In the genomic region with DNA sequence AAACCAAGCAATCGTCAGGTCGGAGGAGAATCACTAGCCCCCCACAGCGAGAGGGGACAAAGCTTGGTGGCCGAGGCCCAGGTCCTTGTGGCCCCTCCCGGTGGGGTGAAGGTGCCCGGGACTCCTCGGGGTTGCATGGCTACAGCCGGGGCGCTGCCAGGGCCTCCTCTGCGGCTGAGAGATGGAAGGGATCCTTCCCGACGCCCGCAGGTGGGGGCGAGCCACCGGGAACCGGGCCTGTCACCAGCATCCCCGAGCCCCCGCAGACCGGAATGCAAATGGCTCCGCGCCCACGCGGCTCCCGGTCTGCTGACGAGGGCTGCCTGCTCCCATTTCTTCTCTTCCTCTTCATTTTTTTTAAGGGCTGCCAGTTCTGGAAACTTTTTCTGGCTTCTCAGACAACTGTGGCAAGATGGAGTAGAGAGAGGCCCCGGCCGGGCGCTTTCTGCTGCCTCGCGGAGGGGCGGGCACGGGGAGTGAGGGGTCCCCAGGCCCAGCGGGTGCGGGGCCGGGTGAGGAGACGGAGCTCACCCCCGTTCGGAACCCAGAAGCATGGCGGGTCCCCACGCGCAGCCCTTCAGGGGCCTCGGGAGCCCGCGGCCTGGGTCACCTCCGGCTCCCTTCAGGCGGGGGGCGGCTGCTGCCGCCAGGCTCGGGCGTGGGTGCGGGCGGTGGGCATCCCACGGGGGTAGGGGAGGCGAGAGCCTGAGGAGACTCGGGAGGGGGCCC, we compare ENCODE assay signal across 7 cellular contexts. TPM values are rescaled to one million over a fixed set of nuclear protein-coding genes. Genes with fewer than 3 reads are reported as not detected.
DNase-seq lines count a peak whose midpoint lies in the region; ATAC-seq, FAIRE-seq and TF ChIP-seq lines count a peak whose summit lies in the region.

No MANE protein-coding gene starts in this region.

- ATAC-seq in GM19438 (IDR thresholded peaks at IDR 0.05; ENCODE audit: low read depth, unreplicated experiment): peak; percentile 17
- no peak; the same call in 2 of the 3 replicates for ATAC-seq in K562

- no peaks in the 10 kb centered on the region for H4K20me1 ChIP-seq in K562 (replicated peaks; ENCODE audit: control insufficient read depth, insufficient read depth, low read length)

- peak overlapping the region; percentile 50 for H3K4me3 ChIP-seq in HL-60 (replicated peaks; ENCODE audit: insufficient read depth, low read length)
- H3K4me3 ChIP-seq in K562: peak overlapping the region; percentile 38
- peak overlapping the region; percentile 45 for H3K4me3 ChIP-seq in kidney epithelial cell (ENCODE audit: low read depth, low read length)
- H3K4me3 ChIP-seq in BE2C (ENCODE audit: low read depth, low read length): no peak overlapping the region

- FAIRE-seq in K562 (lab: Jason Lieb, UNC): no peak

- POLR2A ChIA-PET in K562 (lab: Yijun Ruan, JAX): interaction anchor here (0.8 to 1.8 kb wide), 2 partner anchors 19 to 21 kb away, joined by 3 to 4 read pairs; no protein-coding TSS in a partner anchor

- intact Hi-C loops in K562 (cut with micrococcal nuclease): loop anchor here (5.0 kb wide), 1 partner anchor 185 kb away; no protein-coding TSS in a partner anchor

- no TSS peak for BruUV-seq in K562 (replicated peaks; lab: Mats Ljungman, UMichigan)

- DNase-seq in HL-60 (ENCODE audit: low read depth in 1 of 2, low spot score in 1 of 2): no peak
- no peak for DNase-seq in K562 (ENCODE audit: extremely low read depth in 1 of 4, low spot score in 3 of 4)
- no peak for DNase-seq in kidney epithelial cell (ENCODE audit: low read depth)
- peak; percentile 40 for DNase-seq in superior temporal gyrus (ENCODE audit: extremely low spot score)
- DNase-seq in BE2C: no peak
- DNase-seq in AG08395 (ENCODE audit: low spot score): no peak

- H3K4me2 ChIP-seq in K562 (ENCODE audit: insufficient read depth, low read length): peak overlapping the region; percentile 39; the same call in 1 of the 2 replicates

- no peaks in the 10 kb centered on the region for H3K9me3 ChIP-seq in K562 (replicated peaks; ENCODE audit: control insufficient read depth, insufficient read depth, low read depth, low read length)
- no peaks in the 10 kb centered on the region for H3K9me3 ChIP-seq in BE2C

- no peaks in the 10 kb centered on the region for H3K9me1 ChIP-seq in K562 (ENCODE audit: control insufficient read depth, insufficient read depth, low read length)

- no peak for TF ChIP-seq EP300 in K562 (IDR thresholded peaks at IDR 0.05; ENCODE audit: low read length)

- H3K36me3 ChIP-seq in K562 (ENCODE audit: control insufficient read depth, insufficient read depth, low read length) (no peaks in the 10 kb centered on the region), kidney epithelial cell (ENCODE audit: control insufficient read depth, insufficient read depth, low read length) (no peaks in the 10 kb centered on the region), BE2C (no peaks in the 10 kb centered on the region; the same call in 1 of the 2 replicates)

- peak overlapping the region; percentile 85 for H2AFZ ChIP-seq in K562 (ENCODE audit: low read depth, low read length)

- H3K79me2 ChIP-seq in K562 (ENCODE audit: control insufficient read depth, insufficient read depth, low read length): no peaks in the 10 kb centered on the region

- WGBS in K562 (ENCODE audit: insufficient coverage, low coverage, missing lambda C conversion rate): 88% methylated on average over 22 of the region's 55 CpGs

- H3K27ac ChIP-seq in HL-60 (replicated peaks) (peak overlapping the region; percentile 45), K562 (ENCODE audit: extremely low read depth, low read depth, low read length) (peak overlapping the region; percentile 74; the same call in 2 of the 3 replicates)

- H3K4me1 ChIP-seq in K562 (replicated peaks in 1 of 2; ENCODE audit: control insufficient read depth in 2 of 2, insufficient read depth in 2 of 2, low read length in 2 of 2) (peaks cover 2 to 37% of the 10 kb centered on the region in 2 experiments; a peak in 3 of 5 replicates), BE2C (peaks cover 5% of the 10 kb centered on the region; the same call in 1 of the 2 replicates)

- no peak for TF ChIP-seq POLR2A in K562 (conservative IDR thresholded peaks at IDR 0.05)

- TF ChIP-seq RAD21 in K562 (CRISPR knock-in tag; conservative IDR thresholded peaks at IDR 0.05 in 1 of 2, IDR thresholded peaks at IDR 0.05 in 1 of 2): no peak

- in situ Hi-C loops in K562 (cut with MboI): no loop called here

- TF ChIP-seq CTCF in HL-60 (IDR thresholded peaks at IDR 0.05; ENCODE audit: insufficient read depth, low read length): no peak
- TF ChIP-seq CTCF in K562 (IDR thresholded peaks at IDR 0.05 in 2 of 3, conservative IDR thresholded peaks at IDR 0.05 in 1 of 3; ENCODE audit: insufficient read depth in 2 of 3, low read depth in 1 of 3, low read length in 3 of 3): no peak
- TF ChIP-seq CTCF in kidney epithelial cell (IDR thresholded peaks at IDR 0.05; ENCODE audit: insufficient read depth, low read length, poor library complexity, severe bottlenecking): no peak
- TF ChIP-seq CTCF in BE2C (IDR thresholded peaks at IDR 0.05; ENCODE audit: low read depth, low read length): no peak

- peak overlapping the region in 1 of 2 experiments; percentile 96; a peak in 3 of 4 replicates for H3K9ac ChIP-seq in K562 (ENCODE audit: insufficient read depth in 1 of 2, low read depth in 2 of 2, low read length in 2 of 2)

- CTCF ChIA-PET in K562 (lab: Yijun Ruan, JAX; ENCODE audit: low intra/inter-chr PET ratio): interaction anchor here (0.6 to 2.1 kb wide), 4 partner anchors 50 to 508 kb away, joined by 5 to 26 read pairs (median 8); no protein-coding TSS in a partner anchor

- H3K27me3 ChIP-seq in HL-60 (ENCODE audit: insufficient read depth, poor library complexity, severe bottlenecking) (no peaks in the 10 kb centered on the region), K562 (ENCODE audit: control insufficient read depth in 2 of 2, insufficient read depth in 2 of 2, low read length in 2 of 2) (no peaks in the 10 kb centered on the region), kidney epithelial cell (ENCODE audit: control insufficient read depth, insufficient read depth, low read length) (no peaks in the 10 kb centered on the region), BE2C (no peaks in the 10 kb centered on the region)

RNA-seq across cellular contexts. Expression of a gene that starts 27.5 kb away (rescaled TPM):
- 21.6 and 62.0 TPM in 2 replicates for total RNA-seq in K562 (2011; cell fraction: chromatin; rRNA removed; ENCODE audit: low replicate concordance)
- total RNA-seq in K562 (2011; cell fraction: nucleolus; rRNA removed): 25.8 and 34.5 TPM in 2 replicates
- 24.9 and 29.2 TPM in 2 replicates for total RNA-seq in K562 (2011; cell fraction: nucleoplasm; rRNA removed)
- total RNA-seq in K562 (2014; rRNA removed): 6.8 and 8.4 TPM in 2 replicates
- total RNA-seq in K562 (2014; rRNA removed; fragmentation: Illumina TruSeq; extraction: Trizol): 3.0 and 3.3 TPM in 2 replicates
- total RNA-seq in K562 (2015; rRNA removed; fragmentation: Illumina TruSeq; extraction: Trizol): 3.8 and 4.5 TPM in 2 replicates
- 10.5 and 11.7 TPM in 2 replicates for total RNA-seq in K562 (2021)
- polyA plus RNA-seq in K562 (2011; rRNA removed): 4.0 and 4.8 TPM in 2 replicates
- 3.0 and 7.4 TPM in 2 replicates for polyA plus RNA-seq in K562 (2011; cell fraction: cytosol; rRNA removed)
- polyA plus RNA-seq in K562 (2011; cell fraction: nucleus; rRNA removed): 17.2 and 37.9 TPM in 2 replicates
- 6.7 and 10.6 TPM in 2 replicates for polyA plus RNA-seq in K562 (2012)
- polyA plus RNA-seq in K562 (2014; fragmentation: Illumina TruSeq; extraction: Trizol): 3.7 and 4.9 TPM in 2 replicates
- under 1 TPM; 0.35 to 0.52 TPM for polyA plus RNA-seq in K562 (2014; fragmentation: Nextera tagmentation; extraction: Ambion mirVana)
- polyA plus RNA-seq in K562 (2014; rRNA removed): 8.1 and 8.6 TPM in 2 replicates
- polyA minus RNA-seq in K562 (2011; rRNA and poly(A)+ RNA removed): 2.2 and 4.0 TPM in 2 replicates
- polyA minus RNA-seq in K562 (2011; cell fraction: cytosol; rRNA and poly(A)+ RNA removed): 1.9 and 4.6 TPM in 2 replicates
- polyA minus RNA-seq in K562 (2011; cell fraction: nucleus; rRNA and poly(A)+ RNA removed): 11.0 and 16.4 TPM in 2 replicates
- total RNA-seq in kidney epithelial cell: 28.6 and 33.8 TPM in 2 replicates
- 9.4 TPM for polyA plus RNA-seq in BE2C (2012; ENCODE audit: insufficient read depth, insufficient read length, low read depth)

RNA-seq across cellular contexts. Expression of a gene that starts 33.5 kb away (rescaled TPM):
- total RNA-seq in K562 (2011; cell fraction: chromatin; rRNA removed; ENCODE audit: low replicate concordance): 3.6 and 5.8 TPM in 2 replicates
- 2.3 and 3.3 TPM in 2 replicates for total RNA-seq in K562 (2011; cell fraction: nucleolus; rRNA removed)
- total RNA-seq in K562 (2011; cell fraction: nucleoplasm; rRNA removed): 3.5 and 4.7 TPM in 2 replicates
- total RNA-seq in K562 (2014; rRNA removed): 0.54 and 0.73 TPM in 2 replicates
- total RNA-seq in K562 (2014; rRNA removed; fragmentation: Illumina TruSeq; extraction: Trizol): 0.48 and 0.76 TPM in 2 replicates
- 0.30 and 0.54 TPM in 2 replicates for total RNA-seq in K562 (2015; rRNA removed; fragmentation: Illumina TruSeq; extraction: Trizol)
- total RNA-seq in K562 (2021): 0.87 and 1.0 TPM in 2 replicates
- polyA plus RNA-seq in K562 (2011; rRNA removed): 1.8 and 2.8 TPM in 2 replicates
- 2.3 and 2.8 TPM in 2 replicates for polyA plus RNA-seq in K562 (2011; cell fraction: cytosol; rRNA removed)
- 4.7 and 6.2 TPM in 2 replicates for polyA plus RNA-seq in K562 (2011; cell fraction: nucleus; rRNA removed)
- polyA plus RNA-seq in K562 (2012): 1.2 and 4.7 TPM in 2 replicates
- 0.79 and 0.91 TPM in 2 replicates for polyA plus RNA-seq in K562 (2014; fragmentation: Illumina TruSeq; extraction: Trizol)
- under 1 TPM; 0.15 TPM for polyA plus RNA-seq in K562 (2014; fragmentation: Nextera tagmentation; extraction: Ambion mirVana)
- 1.2 and 2.0 TPM in 2 replicates for polyA plus RNA-seq in K562 (2014; rRNA removed)
- 1.0 and 1.1 TPM in 2 replicates for polyA minus RNA-seq in K562 (2011; rRNA and poly(A)+ RNA removed)
- 1.1 and 1.3 TPM in 2 replicates for polyA minus RNA-seq in K562 (2011; cell fraction: cytosol; rRNA and poly(A)+ RNA removed)
- 1.00 and 1.2 TPM in 2 replicates for polyA minus RNA-seq in K562 (2011; cell fraction: nucleus; rRNA and poly(A)+ RNA removed)
- total RNA-seq in kidney epithelial cell: 0.88 and 1.1 TPM in 2 replicates
- polyA plus RNA-seq in BE2C (2012; ENCODE audit: insufficient read depth, insufficient read length, low read depth): 3.1 TPM

RNA-seq across cellular contexts. Expression of a gene that starts 59.8 kb away (rescaled TPM):
- 45.7 and 67.9 TPM in 2 replicates for total RNA-seq in K562 (2011; cell fraction: chromatin; rRNA removed; ENCODE audit: low replicate concordance)
- 38.2 and 43.0 TPM in 2 replicates for total RNA-seq in K562 (2011; cell fraction: nucleolus; rRNA removed)
- total RNA-seq in K562 (2011; cell fraction: nucleoplasm; rRNA removed): 44.9 and 65.0 TPM in 2 replicates
- total RNA-seq in K562 (2014; rRNA removed): 63.3 and 68.2 TPM in 2 replicates
- 82.2 and 82.3 TPM in 2 replicates for total RNA-seq in K562 (2014; rRNA removed; fragmentation: Illumina TruSeq; extraction: Trizol)
- 69.4 and 78.0 TPM in 2 replicates for total RNA-seq in K562 (2015; rRNA removed; fragmentation: Illumina TruSeq; extraction: Trizol)
- total RNA-seq in K562 (2021): 64.0 and 67.0 TPM in 2 replicates
- 69.3 and 90.9 TPM in 2 replicates for polyA plus RNA-seq in K562 (2011; rRNA removed)
- polyA plus RNA-seq in K562 (2011; cell fraction: cytosol; rRNA removed): 29.7 and 50.4 TPM in 2 replicates
- polyA plus RNA-seq in K562 (2011; cell fraction: nucleus; rRNA removed): 38.0 and 51.2 TPM in 2 replicates
- polyA plus RNA-seq in K562 (2012): 55.9 and 83.1 TPM in 2 replicates
- 83.4 and 102 TPM in 2 replicates for polyA plus RNA-seq in K562 (2014; fragmentation: Illumina TruSeq; extraction: Trizol)
- 100 to 1,000 TPM in 1 of 2 experiments, 10 to 100 TPM in 1; 56.4 to 100 TPM for polyA plus RNA-seq in K562 (2014; fragmentation: Nextera tagmentation; extraction: Ambion mirVana)
- 91.1 and 123 TPM in 2 replicates for polyA plus RNA-seq in K562 (2014; rRNA removed)
- polyA minus RNA-seq in K562 (2011; rRNA and poly(A)+ RNA removed): 69.1 and 71.9 TPM in 2 replicates
- 19.2 and 22.1 TPM in 2 replicates for polyA minus RNA-seq in K562 (2011; cell fraction: cytosol; rRNA and poly(A)+ RNA removed)
- 25.2 and 39.8 TPM in 2 replicates for polyA minus RNA-seq in K562 (2011; cell fraction: nucleus; rRNA and poly(A)+ RNA removed)
- 51.1 and 62.2 TPM in 2 replicates for total RNA-seq in kidney epithelial cell
- polyA plus RNA-seq in BE2C (2012; ENCODE audit: insufficient read depth, insufficient read length, low read depth): 291 TPM
